Comparison of ENCODE assay signal across 11 cellular contexts in genomic region chr12:119802472-119802871, GRCh38.
DNase-seq lines count a peak whose midpoint lies in the region; ATAC-seq lines count a peak whose summit lies in the region.
"Had no signal": no experiment of that assay in that cellular context is flagged by ENCODE, and none has a peak within 500 bp of the region (broad histone marks: within the 10 kb centered on the region; RNA-seq: fewer than 3 reads in every experiment).

No MANE protein-coding gene starts in this region.

- DNase-seq in Ammon's horn (ENCODE audit: low spot score) (peak; percentile 86), astrocyte of the hippocampus (ENCODE audit: low read depth, low spot score) (peak; percentile 69), left ventricle myocardium superior (peak; percentile 60), pons (ENCODE audit: low spot score) (peak; percentile 64), dermis blood vessel endothelial cell (no peak), SIG-M5 treated with dmso at 0.1 percent for 504 hours (lab: John Stamatoyannopoulos, UW; ENCODE audit: unreplicated experiment) (no peak)
- no peak for DNase-seq in stimulated activated CD4-positive, alpha-beta T cell treated with anti-CD3 and anti-CD28 coated beads, Interleukin-2, amount 100 ng/mL, for 48 hours
- DNase-seq: activated B cell treated with CpG ODN at 0.5 μM for 24 hours; AML-193; effector CD4-positive, alpha-beta T cell had no signal

- intact Hi-C loops in left ventricle myocardium superior (cut with micrococcal nuclease), result no loop called here

- ATAC-seq in left ventricle myocardium superior, result peak; percentile 86
- ATAC-seq in GM21825 (IDR thresholded peaks at IDR 0.05; ENCODE audit: unreplicated experiment), result no peak

Comparison
In these comparisons a context has a peak if more than half of its experiments do, and no peak if none do; other contexts are left out.
1. DNase-seq: peak in Ammon's horn (single experiment), astrocyte of the hippocampus (single experiment), left ventricle myocardium superior (single experiment) and pons (single experiment); none in dermis blood vessel endothelial cell (single experiment), stimulated activated CD4-positive, alpha-beta T cell treated with anti-CD3 and anti-CD28 coated beads, Interleukin-2, amount 100 ng/mL, for 48 hours (0 of 2) and SIG-M5 treated with dmso at 0.1 percent for 504 hours (single experiment).